ENCODE assay signal across 8 cellular contexts in the genomic region with DNA sequence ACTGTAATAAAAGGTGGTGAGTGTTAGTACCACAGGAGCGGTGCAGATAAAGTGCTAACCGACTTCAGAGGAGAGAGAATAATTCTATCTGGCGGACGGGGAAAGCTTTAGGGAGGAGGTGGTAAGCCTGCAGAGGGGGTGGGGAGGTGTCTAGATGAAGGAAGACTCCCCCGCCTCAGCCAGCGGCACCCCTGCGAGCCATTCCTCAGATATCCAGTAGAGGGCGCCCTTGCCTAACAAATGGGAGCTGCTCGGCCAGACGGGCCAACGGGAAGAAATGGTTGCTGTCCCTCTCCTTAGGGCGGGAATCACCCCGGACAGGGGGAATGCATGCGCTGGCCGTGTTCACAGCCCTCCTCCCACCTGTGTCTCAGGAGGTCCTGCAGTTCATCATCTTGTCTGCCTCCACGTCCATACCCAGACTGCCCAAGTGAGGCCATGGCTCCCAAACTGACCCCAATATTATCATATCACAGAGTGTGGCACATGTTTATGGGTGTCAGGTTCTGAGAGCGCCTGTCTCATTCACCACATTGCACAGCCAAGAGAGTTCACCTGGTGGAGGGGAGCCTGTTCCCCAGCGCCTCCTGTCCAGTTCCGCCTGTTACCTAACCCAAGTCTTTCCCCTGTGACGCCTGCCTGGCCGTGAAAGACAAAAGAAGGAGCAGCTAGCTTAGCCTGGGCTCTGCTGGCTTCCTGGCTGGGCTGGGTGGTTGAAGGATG.
DNase-seq lines count a peak whose midpoint lies in the region; ATAC-seq and TF ChIP-seq lines count a peak whose summit lies in the region.

No MANE protein-coding gene starts in this region.

- no peaks in the 10 kb centered on the region for H3K9me2 ChIP-seq in hepatocyte (replicated peaks; ENCODE audit: insufficient read depth)

- peaks cover 31% of the 10 kb centered on the region for H3K27me3 Mint-ChIP-seq in T-helper 17 cell

- peaks cover 19% of the 10 kb centered on the region for H3K27me3 ChIP-seq in hepatocyte

- H2AFZ ChIP-seq in hepatocyte: no peak overlapping the region

- no peaks in the 10 kb centered on the region for H4K20me1 ChIP-seq in hepatocyte (ENCODE audit: insufficient read depth, poor library complexity, severe bottlenecking)

- H3K9me3 ChIP-seq in T-helper 17 cell (ENCODE audit: control insufficient read depth, low read length, poor library complexity, severe bottlenecking): no peaks in the 10 kb centered on the region
- no peaks in the 10 kb centered on the region for H3K9me3 ChIP-seq in hepatocyte (ENCODE audit: low read depth)

- peaks cover 4% of the 10 kb centered on the region for H3K4me1 ChIP-seq in hepatocyte (ENCODE audit: insufficient read depth)

- H3K36me3 ChIP-seq in hepatocyte (replicated peaks; ENCODE audit: insufficient read depth, low read depth): no peaks in the 10 kb centered on the region

- H3K27ac Mint-ChIP-seq in T-helper 17 cell: no peak overlapping the region

- no peak overlapping the region for H3K4me3 Mint-ChIP-seq in T-helper 17 cell

- peaks cover 6% of the 10 kb centered on the region for H3K4me1 Mint-ChIP-seq in T-helper 17 cell

- peak; percentile 80 for DNase-seq in GF-D8 (lab: John Stamatoyannopoulos, UW)
- DNase-seq in NCI-H1694 (lab: John Stamatoyannopoulos, UW): peak; percentile 2
- DNase-seq in T-helper 17 cell: peak; percentile 41 to 69 (median 50)
- DNase-seq in amygdala (lab: John Stamatoyannopoulos, UW): peak in 54 of 56 donors; percentile 9 to 85 (median 60)
- DNase-seq in hepatocyte (ENCODE audit: low spot score): peak; percentile 89
- DNase-seq in retina: peak; percentile 94

- peak overlapping the region; percentile 60 for H3K4me2 ChIP-seq in hepatocyte

- WGBS in hepatocyte (ENCODE audit: low lambda C conversion rate, missing lambda C conversion rate): 13% methylated on average over 21 of the region's 21 CpGs

- peak; percentile 94 for TF ChIP-seq CTCF in hepatocyte (IDR thresholded peaks at IDR 0.05; ENCODE audit: poor library complexity)

- ATAC-seq in HG02642 (IDR thresholded peaks at IDR 0.05; ENCODE audit: poor library complexity, unreplicated experiment) (peak; percentile 73), T-helper 17 cell (peak; percentile 78), GM19463 (IDR thresholded peaks at IDR 0.05; ENCODE audit: unreplicated experiment) (no peak)

- H3K79me2 ChIP-seq in hepatocyte: no peaks in the 10 kb centered on the region

- H3K36me3 Mint-ChIP-seq in T-helper 17 cell (ENCODE audit: low read depth): no peaks in the 10 kb centered on the region

- no peak overlapping the region for H3K27ac ChIP-seq in hepatocyte

- H3K4me3 ChIP-seq in hepatocyte: no peak overlapping the region

Comparison
In these comparisons a context has a peak if more than half of its experiments do, and no peak if none do; other contexts are left out.
1. DNase-seq: peak in every context shown above with its lines; median percentile 94 in retina; 89 in hepatocyte; 80 in GF-D8; 60 in amygdala; 50 in T-helper 17 cell; 2 in NCI-H1694.